8 cellular contexts compared by ENCODE assay signal in the genomic region with DNA sequence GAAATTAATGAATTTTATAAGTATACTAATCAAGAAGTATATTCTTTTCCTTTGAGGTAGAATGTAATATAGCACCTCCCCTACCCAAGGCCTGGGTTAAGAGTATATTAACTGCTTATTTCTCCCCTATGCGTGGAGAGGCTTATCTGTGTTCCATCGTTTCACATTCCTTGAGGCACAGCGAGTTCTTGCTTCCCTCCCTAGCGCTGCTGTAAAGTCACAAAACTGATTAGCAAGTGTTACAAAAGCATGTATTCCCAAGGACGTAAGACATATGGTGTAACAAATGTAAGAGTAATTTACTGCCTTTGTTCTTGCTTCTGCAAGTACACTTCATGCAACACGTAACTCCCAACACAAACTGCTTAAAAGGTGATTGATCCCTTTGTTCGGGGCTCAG.
DNase-seq lines count a peak whose midpoint lies in the region; ATAC-seq and TF ChIP-seq lines count a peak whose summit lies in the region.
"Had no signal": no experiment of that assay in that cellular context is flagged by ENCODE, and none has a peak within 500 bp of the region (broad histone marks: within the 10 kb centered on the region; RNA-seq: fewer than 3 reads in every experiment).

No MANE protein-coding gene starts in this region.

- ATAC-seq in HG02970 (IDR thresholded peaks at IDR 0.05; ENCODE audit: low FRiP score, unreplicated experiment): no peak

- H3K9me3 ChIP-seq in HUES6 (ENCODE audit: control insufficient read depth, insufficient read depth, low read depth, low read length): peaks cover 3% of the 10 kb centered on the region; the same call in 1 of the 2 replicates

- peaks cover 12% of the 10 kb centered on the region for H3K36me3 ChIP-seq in HUES6 (ENCODE audit: control insufficient read depth, insufficient read depth, low read length)

- TF ChIP-seq CTCF in WI38 (IDR thresholded peaks at IDR 0.05; ENCODE audit: low read depth, low read length) (no peak), foreskin fibroblast (IDR thresholded peaks at IDR 0.05; ENCODE audit: low read depth, low read length) (no peak)

- no peaks in the 10 kb centered on the region for H3K27me3 ChIP-seq in HUES6 (ENCODE audit: control insufficient read depth, insufficient read depth, low read length)

- peak overlapping the region; percentile 94; the same call in 1 of the 2 replicates for H3K27ac ChIP-seq in HUES6 (ENCODE audit: low read depth, low read length)
- peak overlapping the region in 13 of 21 experiments; percentile 81 to 98 (median 96) for H3K27ac ChIP-seq in skin epidermis

- DNase-seq in foreskin fibroblast (peak in 1 of 2 donors; percentile 27), KBM-7 (no peak)
- no peak for DNase-seq in stimulated activated CD4-positive, alpha-beta T cell treated with anti-CD3 and anti-CD28 coated beads, Interleukin-4, amount 100 ng/mL, for 1 hour
- DNase-seq: amniotic stem cell had no signal

- peak overlapping the region; percentile 96 for H3K9ac ChIP-seq in HUES6 (ENCODE audit: low read length)

- peak overlapping the region; percentile 94 for H3K4me3 ChIP-seq in HUES6 (ENCODE audit: low read depth, low read length)
- peak overlapping the region; percentile 88 for H3K4me3 ChIP-seq in WI38 (ENCODE audit: low read depth, low read length)
- H3K4me3 ChIP-seq in foreskin fibroblast (ENCODE audit: low read depth in 1 of 2, low read length in 2 of 2): peak overlapping the region; percentile 78 to 95
- peak overlapping the region in 6 of 7 experiments; percentile 74 to 98 (median 90) for H3K4me3 ChIP-seq in skin epidermis

- no peaks in the 10 kb centered on the region; the same call in 1 of the 2 replicates for H3K4me1 ChIP-seq in HUES6 (ENCODE audit: control insufficient read depth, insufficient read depth, low read length)

- in situ Hi-C loops in KBM-7 (cut with MboI; ENCODE audit: low pct_unique_long_range_greater_than_20kb, low sequenced_read_pairs): no loop called here
